1 cellular context compared by ENCODE assay signal in the genomic region with DNA sequence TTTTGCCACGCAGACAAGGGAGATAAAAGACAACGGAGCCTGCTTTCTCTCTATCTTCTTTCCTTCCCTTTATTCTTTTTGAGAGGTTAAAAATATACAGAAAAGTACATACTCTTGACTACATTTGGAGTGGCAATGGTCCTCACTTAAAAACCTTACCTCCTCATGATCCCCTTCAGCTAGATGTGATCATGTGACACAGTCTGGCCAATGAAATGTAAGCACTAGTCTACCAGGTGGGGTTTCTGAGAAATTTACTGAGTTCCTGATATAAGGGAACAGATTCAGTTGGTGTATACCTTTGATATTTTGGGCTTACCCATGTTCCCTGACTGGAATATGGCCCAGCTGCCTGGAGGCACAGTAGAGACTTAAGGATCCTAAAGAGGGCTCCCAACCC.
TF ChIP-seq lines count a peak whose summit lies in the region.

No MANE protein-coding gene starts in this region.

TF ChIP-seq in H1, 55 proteins besides CTCF, POLR2A, EP300 and RAD21 (continued from another document):
- TF ChIP-seq, protein P1, sequence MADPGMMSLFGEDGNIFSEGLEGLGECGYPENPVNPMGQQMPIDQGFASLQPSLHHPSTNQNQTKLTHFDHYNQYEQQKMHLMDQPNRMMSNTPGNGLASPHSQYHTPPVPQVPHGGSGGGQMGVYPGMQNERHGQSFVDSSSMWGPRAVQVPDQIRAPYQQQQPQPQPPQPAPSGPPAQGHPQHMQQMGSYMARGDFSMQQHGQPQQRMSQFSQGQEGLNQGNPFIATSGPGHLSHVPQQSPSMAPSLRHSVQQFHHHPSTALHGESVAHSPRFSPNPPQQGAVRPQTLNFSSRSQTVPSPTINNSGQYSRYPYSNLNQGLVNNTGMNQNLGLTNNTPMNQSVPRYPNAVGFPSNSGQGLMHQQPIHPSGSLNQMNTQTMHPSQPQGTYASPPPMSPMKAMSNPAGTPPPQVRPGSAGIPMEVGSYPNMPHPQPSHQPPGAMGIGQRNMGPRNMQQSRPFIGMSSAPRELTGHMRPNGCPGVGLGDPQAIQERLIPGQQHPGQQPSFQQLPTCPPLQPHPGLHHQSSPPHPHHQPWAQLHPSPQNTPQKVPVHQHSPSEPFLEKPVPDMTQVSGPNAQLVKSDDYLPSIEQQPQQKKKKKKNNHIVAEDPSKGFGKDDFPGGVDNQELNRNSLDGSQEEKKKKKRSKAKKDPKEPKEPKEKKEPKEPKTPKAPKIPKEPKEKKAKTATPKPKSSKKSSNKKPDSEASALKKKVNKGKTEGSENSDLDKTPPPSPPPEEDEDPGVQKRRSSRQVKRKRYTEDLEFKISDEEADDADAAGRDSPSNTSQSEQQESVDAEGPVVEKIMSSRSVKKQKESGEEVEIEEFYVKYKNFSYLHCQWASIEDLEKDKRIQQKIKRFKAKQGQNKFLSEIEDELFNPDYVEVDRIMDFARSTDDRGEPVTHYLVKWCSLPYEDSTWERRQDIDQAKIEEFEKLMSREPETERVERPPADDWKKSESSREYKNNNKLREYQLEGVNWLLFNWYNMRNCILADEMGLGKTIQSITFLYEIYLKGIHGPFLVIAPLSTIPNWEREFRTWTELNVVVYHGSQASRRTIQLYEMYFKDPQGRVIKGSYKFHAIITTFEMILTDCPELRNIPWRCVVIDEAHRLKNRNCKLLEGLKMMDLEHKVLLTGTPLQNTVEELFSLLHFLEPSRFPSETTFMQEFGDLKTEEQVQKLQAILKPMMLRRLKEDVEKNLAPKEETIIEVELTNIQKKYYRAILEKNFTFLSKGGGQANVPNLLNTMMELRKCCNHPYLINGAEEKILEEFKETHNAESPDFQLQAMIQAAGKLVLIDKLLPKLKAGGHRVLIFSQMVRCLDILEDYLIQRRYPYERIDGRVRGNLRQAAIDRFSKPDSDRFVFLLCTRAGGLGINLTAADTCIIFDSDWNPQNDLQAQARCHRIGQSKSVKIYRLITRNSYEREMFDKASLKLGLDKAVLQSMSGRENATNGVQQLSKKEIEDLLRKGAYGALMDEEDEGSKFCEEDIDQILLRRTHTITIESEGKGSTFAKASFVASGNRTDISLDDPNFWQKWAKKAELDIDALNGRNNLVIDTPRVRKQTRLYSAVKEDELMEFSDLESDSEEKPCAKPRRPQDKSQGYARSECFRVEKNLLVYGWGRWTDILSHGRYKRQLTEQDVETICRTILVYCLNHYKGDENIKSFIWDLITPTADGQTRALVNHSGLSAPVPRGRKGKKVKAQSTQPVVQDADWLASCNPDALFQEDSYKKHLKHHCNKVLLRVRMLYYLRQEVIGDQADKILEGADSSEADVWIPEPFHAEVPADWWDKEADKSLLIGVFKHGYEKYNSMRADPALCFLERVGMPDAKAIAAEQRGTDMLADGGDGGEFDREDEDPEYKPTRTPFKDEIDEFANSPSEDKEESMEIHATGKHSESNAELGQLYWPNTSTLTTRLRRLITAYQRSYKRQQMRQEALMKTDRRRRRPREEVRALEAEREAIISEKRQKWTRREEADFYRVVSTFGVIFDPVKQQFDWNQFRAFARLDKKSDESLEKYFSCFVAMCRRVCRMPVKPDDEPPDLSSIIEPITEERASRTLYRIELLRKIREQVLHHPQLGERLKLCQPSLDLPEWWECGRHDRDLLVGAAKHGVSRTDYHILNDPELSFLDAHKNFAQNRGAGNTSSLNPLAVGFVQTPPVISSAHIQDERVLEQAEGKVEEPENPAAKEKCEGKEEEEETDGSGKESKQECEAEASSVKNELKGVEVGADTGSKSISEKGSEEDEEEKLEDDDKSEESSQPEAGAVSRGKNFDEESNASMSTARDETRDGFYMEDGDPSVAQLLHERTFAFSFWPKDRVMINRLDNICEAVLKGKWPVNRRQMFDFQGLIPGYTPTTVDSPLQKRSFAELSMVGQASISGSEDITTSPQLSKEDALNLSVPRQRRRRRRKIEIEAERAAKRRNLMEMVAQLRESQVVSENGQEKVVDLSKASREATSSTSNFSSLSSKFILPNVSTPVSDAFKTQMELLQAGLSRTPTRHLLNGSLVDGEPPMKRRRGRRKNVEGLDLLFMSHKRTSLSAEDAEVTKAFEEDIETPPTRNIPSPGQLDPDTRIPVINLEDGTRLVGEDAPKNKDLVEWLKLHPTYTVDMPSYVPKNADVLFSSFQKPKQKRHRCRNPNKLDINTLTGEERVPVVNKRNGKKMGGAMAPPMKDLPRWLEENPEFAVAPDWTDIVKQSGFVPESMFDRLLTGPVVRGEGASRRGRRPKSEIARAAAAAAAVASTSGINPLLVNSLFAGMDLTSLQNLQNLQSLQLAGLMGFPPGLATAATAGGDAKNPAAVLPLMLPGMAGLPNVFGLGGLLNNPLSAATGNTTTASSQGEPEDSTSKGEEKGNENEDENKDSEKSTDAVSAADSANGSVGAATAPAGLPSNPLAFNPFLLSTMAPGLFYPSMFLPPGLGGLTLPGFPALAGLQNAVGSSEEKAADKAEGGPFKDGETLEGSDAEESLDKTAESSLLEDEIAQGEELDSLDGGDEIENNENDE (IDR thresholded peaks at IDR 0.05; ENCODE audit: insufficient replicate concordance, low read length), result no peak
- TF ChIP-seq MAFK (IDR thresholded peaks at IDR 0.05; ENCODE audit: low read depth, low read length), result no peak
- TF ChIP-seq NRF1 (IDR thresholded peaks at IDR 0.05; ENCODE audit: low read depth, low read length), result no peak
